10 cellular contexts compared by ENCODE assay signal in the genomic region with DNA sequence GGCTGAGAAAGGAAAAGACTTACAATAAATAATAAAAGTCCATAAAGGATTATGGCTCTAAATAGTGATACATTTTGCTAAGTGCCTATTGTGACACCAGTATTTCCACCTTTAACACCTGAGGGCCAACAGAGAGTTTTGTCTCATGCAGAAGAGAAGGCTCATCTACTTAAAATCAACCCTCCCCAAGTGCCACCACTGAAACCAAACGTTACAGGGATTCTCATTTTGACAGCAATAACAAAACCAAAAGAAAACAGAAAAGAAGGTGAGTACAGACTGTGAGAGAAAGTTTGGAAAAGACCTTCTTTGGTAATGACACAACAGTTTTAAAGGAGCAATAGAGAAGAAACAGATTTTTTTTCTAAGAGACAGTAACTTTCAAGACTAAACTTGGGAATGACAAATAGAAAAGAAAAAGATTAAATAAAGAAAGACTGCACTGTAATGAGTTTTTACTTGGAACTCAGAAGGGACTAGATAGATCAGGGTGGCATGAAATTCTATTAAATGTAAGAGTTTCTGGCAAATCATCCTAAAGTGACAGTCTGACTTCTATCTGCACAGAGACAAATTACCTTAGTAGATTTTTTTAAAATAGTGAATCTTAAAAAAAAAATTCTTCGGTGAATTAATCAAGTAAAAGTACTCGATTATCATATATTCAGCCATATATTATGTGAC.
A peak's percentile ranks its signal among the peaks of the same experiment; 100 is the strongest.
DNase-seq lines count a peak whose midpoint lies in the region; ATAC-seq and TF ChIP-seq lines count a peak whose summit lies in the region.
"Had no signal": no experiment of that assay in that cellular context is flagged by ENCODE, and none has a peak within 500 bp of the region (broad histone marks: within the 10 kb centered on the region; RNA-seq: fewer than 3 reads in every experiment).

No MANE protein-coding gene starts in this region.

- H3K9me3 Mint-ChIP-seq in activated naive CD8-positive, alpha-beta T cell treated with anti-CD3 and anti-CD28 coated beads for 36 hours, result peaks cover 1% of the 10 kb centered on the region

- no peaks in the 10 kb centered on the region for H3K27me3 ChIP-seq in A673 (replicated peaks; ENCODE audit: insufficient read depth, low read depth, low read length, poor library complexity)
- H3K27me3 ChIP-seq: ascending aorta, neutrophil had no signal

- peaks cover 58% of the 10 kb centered on the region for H3K36me3 Mint-ChIP-seq in activated naive CD8-positive, alpha-beta T cell treated with anti-CD3 and anti-CD28 coated beads for 36 hours

- H3K4me3 ChIP-seq in A673 (ENCODE audit: low read depth, low read length, poor library complexity, severe bottlenecking), result no peak overlapping the region
- H3K4me3 ChIP-seq: ascending aorta had no signal

- peaks cover 47% of the 10 kb centered on the region for H3K4me1 Mint-ChIP-seq in activated naive CD8-positive, alpha-beta T cell treated with anti-CD3 and anti-CD28 coated beads for 36 hours

- no peaks in the 10 kb centered on the region for H3K36me3 ChIP-seq in A673 (ENCODE audit: insufficient read depth, low read length, poor library complexity, severe bottlenecking)
- H3K36me3 ChIP-seq: neutrophil had no signal

- CTCF ChIA-PET in A673 (lab: Charles Lee), result no interaction called here

- no peaks in the 10 kb centered on the region for H3K27me3 Mint-ChIP-seq in activated naive CD8-positive, alpha-beta T cell treated with anti-CD3 and anti-CD28 coated beads for 36 hours

- DNase-seq in activated naive CD8-positive, alpha-beta T cell treated with anti-CD3 and anti-CD28 coated beads for 36 hours, result peak; percentile 15
- DNase-seq in A673 (ENCODE audit: low spot score) (no peak), RPMI8226 (no peak), NOMO-1 treated with DMSO at 0.1 percent for 48 hours (lab: John Stamatoyannopoulos, UW; ENCODE audit: unreplicated experiment) (no peak), EL (no peak)

- H3K27ac ChIP-seq in A673 (ENCODE audit: low read depth, low read length, poor library complexity, severe bottlenecking), result no peak overlapping the region
- H3K27ac ChIP-seq: neutrophil had no signal

- no peak for TF ChIP-seq CTCF in A673 (conservative IDR thresholded peaks at IDR 0.05; ENCODE audit: low read depth, low read length)

- H3K27ac Mint-ChIP-seq in activated naive CD8-positive, alpha-beta T cell treated with anti-CD3 and anti-CD28 coated beads for 36 hours, result peak overlapping the region; percentile 87

- no peaks in the 10 kb centered on the region for H3K9me3 ChIP-seq in A673 (ENCODE audit: low read depth, low read length, poor library complexity, severe bottlenecking)
- H3K9me3 ChIP-seq: ascending aorta, neutrophil had no signal

- peak overlapping the region; percentile 22 for H3K4me3 Mint-ChIP-seq in activated naive CD8-positive, alpha-beta T cell treated with anti-CD3 and anti-CD28 coated beads for 36 hours

- peak; percentile 65 for ATAC-seq in GM18508 (IDR thresholded peaks at IDR 0.05; ENCODE audit: insufficient read depth, unreplicated experiment)
- ATAC-seq in GM21360 (IDR thresholded peaks at IDR 0.05; ENCODE audit: unreplicated experiment), result peak; percentile 79
- peak; percentile 78 for ATAC-seq in HG03108 (IDR thresholded peaks at IDR 0.05; ENCODE audit: unreplicated experiment)

- POLR2A ChIA-PET in A673 (lab: Charles Lee; ENCODE audit: low non-redundant PET), result no interaction called here

- no peaks in the 10 kb centered on the region for H3K4me1 ChIP-seq in A673 (ENCODE audit: insufficient read depth, low read length, poor library complexity, severe bottlenecking)

- intact Hi-C loops in A673 (cut with micrococcal nuclease; ENCODE audit: unreplicated experiment), result no loop called here

- no TSS peak for BruUV-seq in A673 (replicated peaks; lab: Mats Ljungman, UMichigan)
